Comparison of ENCODE assay signal across 9 cellular contexts in the genomic region with DNA sequence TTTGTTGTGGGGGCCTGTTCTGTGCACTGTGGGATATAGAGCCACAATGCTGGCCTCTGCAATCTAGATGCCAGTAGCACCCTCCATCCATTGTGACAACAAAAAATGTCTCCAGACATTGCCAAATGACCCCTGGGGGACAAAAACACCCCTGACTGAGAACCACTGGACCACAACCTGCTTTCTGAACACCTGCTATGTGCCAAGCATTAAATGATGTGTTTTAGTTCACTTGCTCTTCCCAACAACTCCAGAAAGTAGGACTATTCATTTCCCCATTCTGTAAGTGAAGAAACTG.
"Had no signal": no experiment of that assay in that cellular context is flagged by ENCODE, and none has a peak within 500 bp of the region (broad histone marks: within the 10 kb centered on the region; RNA-seq: fewer than 3 reads in every experiment).

No MANE protein-coding gene starts in this region.

- H3K4me3 Mint-ChIP-seq: IgD-negative memory B cell had no signal

- H3K27ac Mint-ChIP-seq: IgD-negative memory B cell had no signal

- H3K4me1 Mint-ChIP-seq: IgD-negative memory B cell had no signal

- H3K4me3 ChIP-seq: GM23248 had no signal

- H3K4me2 ChIP-seq: KMS-11 had no signal

- H2AFZ ChIP-seq: GM23248 had no signal

- H3K27ac ChIP-seq: GM23248, HL-60, KMS-11 had no signal

- H3K9ac ChIP-seq: GM23248, KMS-11 had no signal

- DNase-seq: GM23248, GOT3, H7, HCEC 1CT, Karpas-422, KBM-7 had no signal

- H3K36me3 Mint-ChIP-seq: IgD-negative memory B cell had no signal
